Comparison of ENCODE assay signal across 9 cellular contexts in genomic region chr5:57889558-57889957, GRCh38.
DNase-seq lines count a peak whose midpoint lies in the region; ATAC-seq and TF ChIP-seq lines count a peak whose summit lies in the region.
"Had no signal": no experiment of that assay in that cellular context is flagged by ENCODE, and none has a peak within 500 bp of the region (broad histone marks: within the 10 kb centered on the region; RNA-seq: fewer than 3 reads in every experiment).

No MANE protein-coding gene starts in this region.

- H3K36me3 Mint-ChIP-seq in nephron progenitor cell (ENCODE audit: low read depth) (no peaks in the 10 kb centered on the region), T-cell (no peaks in the 10 kb centered on the region)
- H3K36me3 Mint-ChIP-seq: IgD-negative memory B cell had no signal

- H3K4me3 Mint-ChIP-seq in nephron progenitor cell (no peak overlapping the region), T-cell (no peak overlapping the region)
- H3K4me3 Mint-ChIP-seq: IgD-negative memory B cell had no signal

- TF ChIP-seq CTCF in nephron progenitor cell (IDR thresholded peaks at IDR 0.05) (no peak), A673 (conservative IDR thresholded peaks at IDR 0.05; ENCODE audit: low read depth, low read length) (no peak)

- H3K4me1 Mint-ChIP-seq in nephron progenitor cell (peaks cover 29% of the 10 kb centered on the region), T-cell (no peaks in the 10 kb centered on the region)
- H3K4me1 Mint-ChIP-seq: IgD-negative memory B cell had no signal

- H3K9me3 ChIP-seq in A673 (ENCODE audit: low read depth, low read length, poor library complexity, severe bottlenecking) = no peaks in the 10 kb centered on the region

- ATAC-seq in T-cell (replicated peaks in 1 of 4) (no peak), GM19463 (IDR thresholded peaks at IDR 0.05; ENCODE audit: unreplicated experiment) (no peak), HG02870 (IDR thresholded peaks at IDR 0.05; ENCODE audit: unreplicated experiment) (no peak)

- H3K27ac Mint-ChIP-seq in nephron progenitor cell = no peak overlapping the region
- no peak overlapping the region for H3K27ac Mint-ChIP-seq in T-cell
- H3K27ac Mint-ChIP-seq: IgD-negative memory B cell had no signal

- H3K36me3 ChIP-seq in A673 (ENCODE audit: insufficient read depth, low read length, poor library complexity, severe bottlenecking) = no peaks in the 10 kb centered on the region

- H3K9me3 Mint-ChIP-seq in nephron progenitor cell = no peaks in the 10 kb centered on the region
- H3K9me3 Mint-ChIP-seq in T-cell = no peaks in the 10 kb centered on the region

- no peaks in the 10 kb centered on the region for H3K4me1 ChIP-seq in A673 (ENCODE audit: insufficient read depth, low read length, poor library complexity, severe bottlenecking)

- no peaks in the 10 kb centered on the region for H3K27me3 ChIP-seq in A673 (replicated peaks; ENCODE audit: insufficient read depth, low read depth, low read length, poor library complexity)

- H3K27ac ChIP-seq in A673 (ENCODE audit: low read depth, low read length, poor library complexity, severe bottlenecking) = no peak overlapping the region

- peak; percentile 97 for DNase-seq in Daoy (ENCODE audit: low read depth)
- peak; percentile 66 for DNase-seq in OCI-M1 (lab: John Stamatoyannopoulos, UW)
- peak; percentile 20 for DNase-seq in epidermal melanocyte (ENCODE audit: insufficient read length, low spot score)
- peak; percentile 8 for DNase-seq in nephron progenitor cell
- DNase-seq in T-cell = no peak
- no peak for DNase-seq in A673 (ENCODE audit: low spot score)

- no peak overlapping the region for H3K4me3 ChIP-seq in A673 (ENCODE audit: low read depth, low read length, poor library complexity, severe bottlenecking)

- POLR2A ChIA-PET in T-cell (lab: Charles Lee) = no interaction called here
- POLR2A ChIA-PET in A673 (lab: Charles Lee; ENCODE audit: low non-redundant PET) = no interaction called here

- H3K27me3 Mint-ChIP-seq in nephron progenitor cell (ENCODE audit: low read depth, poor library complexity) (peaks cover 3% of the 10 kb centered on the region), T-cell (peaks cover 0 to 4% of the 10 kb centered on the region in 2 donors)

- intact Hi-C loops in A673 (cut with micrococcal nuclease; ENCODE audit: unreplicated experiment) = loop anchor here (5.0 kb wide), 2 partner anchors 107 to 573 kb away; partner anchors contain the start of gene PLK2

- BruUV-seq in A673 (replicated peaks; lab: Mats Ljungman, UMichigan) = no TSS peak

- CTCF ChIA-PET in T-cell (lab: Charles Lee) (no interaction called here), A673 (lab: Charles Lee) (no interaction called here)

Comparison
In these comparisons a context has a peak if more than half of its experiments do, and no peak if none do; other contexts are left out.
1. DNase-seq: peak in Daoy (single experiment), OCI-M1 (single experiment), epidermal melanocyte (single experiment) and nephron progenitor cell (single experiment); none in T-cell (0 of 34) and A673 (single experiment).